ENCODE assay signal across 8 cellular contexts in genomic region chr6:114342826-114343781, GRCh38. TPM values are rescaled to one million over a fixed set of nuclear protein-coding genes. Genes with fewer than 3 reads are reported as not detected.
DNase-seq lines count a peak whose midpoint lies in the region; ATAC-seq and TF ChIP-seq lines count a peak whose summit lies in the region.

Gene HS3ST5 (minus strand): TSS chr6:114343023. CDS start chr6:114062845, 280,178 bp downstream.

- H3K4me3 Mint-ChIP-seq in activated T-cell treated with anti-CD3 and anti-CD28 coated beads, Interleukin-2, amount 50 U/mL, for 72 hours: peak within 1 kb of the TSS; percentile 40
- peak within 1 kb of the TSS; percentile 77 for H3K4me3 Mint-ChIP-seq in osteocyte (ENCODE audit: unreplicated experiment)

- intact Hi-C loops in head of caudate nucleus (cut with DNase I): loop anchor here (5.0 kb wide), 1 partner anchor 346 kb away; no protein-coding TSS in a partner anchor

- no peaks in the 10 kb centered on the region for H3K9me3 Mint-ChIP-seq in activated T-cell treated with anti-CD3 and anti-CD28 coated beads, Interleukin-2, amount 50 U/mL, for 72 hours
- no peaks in the 10 kb centered on the region for H3K9me3 Mint-ChIP-seq in osteocyte (ENCODE audit: unreplicated experiment)

- no peak within 1 kb of the TSS for H3K27ac Mint-ChIP-seq in activated T-cell treated with anti-CD3 and anti-CD28 coated beads, Interleukin-2, amount 50 U/mL, for 72 hours
- H3K27ac Mint-ChIP-seq in osteocyte (ENCODE audit: unreplicated experiment): no peak within 1 kb of the TSS

- H3K27me3 Mint-ChIP-seq in activated T-cell treated with anti-CD3 and anti-CD28 coated beads, Interleukin-2, amount 50 U/mL, for 72 hours (ENCODE audit: low read depth): peaks cover 37% of the 10 kb centered on the region
- peaks cover 5% of the 10 kb centered on the region for H3K27me3 Mint-ChIP-seq in osteocyte (ENCODE audit: unreplicated experiment)

- peaks cover 1 to 3% of the 10 kb centered on the region in 2 donors for H3K36me3 Mint-ChIP-seq in activated T-cell treated with anti-CD3 and anti-CD28 coated beads, Interleukin-2, amount 50 U/mL, for 72 hours (ENCODE audit: insufficient read depth in 2 of 2)
- H3K36me3 Mint-ChIP-seq in osteocyte (ENCODE audit: unreplicated experiment): no peaks in the 10 kb centered on the region

- DNase-seq in activated CD4-positive, alpha-beta T cell treated with anti-CD3 and anti-CD28 coated beads for 48 hours: peak; percentile 13
- DNase-seq in activated CD4-positive, alpha-beta T cell treated with anti-CD3 and anti-CD28 coated beads, Interleukin-2, amount 50 U/mL, for 1 hour: no peak
- DNase-seq in M059J (ENCODE audit: low read depth) (peak; percentile 18), head of caudate nucleus (peak; percentile 62 to 92 (median 83)), osteocyte (ENCODE audit: extremely low spot score, unreplicated experiment) (peak; percentile 86)
- no peak for DNase-seq in activated T-cell treated with anti-CD3 and anti-CD28 coated beads, Interleukin-2, amount 50 U/mL, for 72 hours

- peak; percentile 64 for TF ChIP-seq CTCF in osteocyte (IDR thresholded peaks at IDR 0.05)

- peak in 1 of 2 donors; percentile 31 for ATAC-seq in activated T-cell treated with anti-CD3 and anti-CD28 coated beads, Interleukin-2, amount 50 U/mL, for 72 hours (replicated peaks in 1 of 2)
- ATAC-seq in HG02870 (IDR thresholded peaks at IDR 0.05; ENCODE audit: unreplicated experiment) (no peak), HG02588 (IDR thresholded peaks at IDR 0.05; ENCODE audit: unreplicated experiment) (no peak)

- no peaks in the 10 kb centered on the region for H3K4me1 Mint-ChIP-seq in activated T-cell treated with anti-CD3 and anti-CD28 coated beads, Interleukin-2, amount 50 U/mL, for 72 hours (ENCODE audit: low read depth)
- H3K4me1 Mint-ChIP-seq in osteocyte (ENCODE audit: unreplicated experiment): peaks cover 18% of the 10 kb centered on the region

RNA-seq across cellular contexts. Expression of gene HS3ST5, which starts in this region (rescaled TPM):
- not detected in 2 replicates for total RNA-seq in M059J (2014; rRNA removed; shearing (Covaris generic))
- not detected for total RNA-seq in activated T-cell treated with anti-CD3 and anti-CD28 coated beads, Interleukin-2, amount 50 U/mL, for 72 hours
- 0.11 TPM in 1 of 2 replicates, not detected in the other for total RNA-seq in osteocyte

Comparison
In these comparisons a context has a peak if more than half of its experiments do, and no peak if none do; other contexts are left out.
1. DNase-seq: peak in activated CD4-positive, alpha-beta T cell treated with anti-CD3 and anti-CD28 coated beads for 48 hours (single experiment) and head of caudate nucleus (42 of 42); none in activated CD4-positive, alpha-beta T cell treated with anti-CD3 and anti-CD28 coated beads, Interleukin-2, amount 50 U/mL, for 1 hour (single experiment) and activated T-cell treated with anti-CD3 and anti-CD28 coated beads, Interleukin-2, amount 50 U/mL, for 72 hours (0 of 2).
2. Peak in DNase-seq in M059J; RNA of the gene not detected or under 1 TPM.
3. Peak in DNase-seq in osteocyte; RNA of the gene not detected or under 1 TPM.